ENCODE assay signal across 8 cellular contexts in genomic region chr3:46845397-46845859, GRCh38. TPM values are rescaled to one million over a fixed set of nuclear protein-coding genes. Genes with fewer than 3 reads are reported as not detected.
DNase-seq lines count a peak whose midpoint lies in the region; ATAC-seq and TF ChIP-seq lines count a peak whose summit lies in the region.

No MANE protein-coding gene starts in this region.

- peaks cover 7% of the 10 kb centered on the region for H3K36me3 Mint-ChIP-seq in activated naive CD8-positive, alpha-beta T cell

- H3K36me3 ChIP-seq in prostate gland: no peaks in the 10 kb centered on the region

- peak overlapping the region; percentile 75 for H3K4me3 Mint-ChIP-seq in activated naive CD8-positive, alpha-beta T cell

- peaks cover 6% of the 10 kb centered on the region for H3K4me1 Mint-ChIP-seq in activated naive CD8-positive, alpha-beta T cell (ENCODE audit: low read depth)

- H3K4me1 ChIP-seq in prostate gland (replicated peaks): no peaks in the 10 kb centered on the region

- TF ChIP-seq POLR2A in prostate gland (IDR thresholded peaks at IDR 0.05): no peak

- H3K9me3 Mint-ChIP-seq in activated naive CD8-positive, alpha-beta T cell (ENCODE audit: low read depth): peaks cover 19% of the 10 kb centered on the region

- no peaks in the 10 kb centered on the region for H3K27me3 ChIP-seq in prostate gland (replicated peaks; ENCODE audit: insufficient read depth)

- no peaks in the 10 kb centered on the region for H3K9me3 ChIP-seq in prostate gland

- 1% methylated on average over 20 of the region's 23 CpGs for WGBS in prostate gland

- intact Hi-C loops in left ventricle myocardium superior (cut with micrococcal nuclease) (no loop called here), prostate gland (cut with DNase I) (no loop called here)

- TF ChIP-seq CTCF in prostate gland (IDR thresholded peaks at IDR 0.05): no peak

- ATAC-seq in GM18511 (IDR thresholded peaks at IDR 0.05; ENCODE audit: unreplicated experiment) (peak; percentile 53), HG03342 (IDR thresholded peaks at IDR 0.05; ENCODE audit: unreplicated experiment) (peak; percentile 44), left ventricle myocardium superior (peak; percentile 41), GM18519 (IDR thresholded peaks at IDR 0.05; ENCODE audit: low FRiP score, unreplicated experiment) (no peak)

- H3K27ac Mint-ChIP-seq in activated naive CD8-positive, alpha-beta T cell: peak overlapping the region; percentile 80

- DNase-seq in A172 (ENCODE audit: low spot score) (peak; percentile 53), left ventricle myocardium superior (peak; percentile 89), prostate gland (ENCODE audit: low spot score) (no peak), COLO829 (ENCODE audit: low spot score) (no peak)

- H3K4me3 ChIP-seq in prostate gland: peak overlapping the region; percentile 53

- H3K27me3 Mint-ChIP-seq in activated naive CD8-positive, alpha-beta T cell: no peaks in the 10 kb centered on the region

- peak overlapping the region; percentile 77 to 79 for H3K27ac ChIP-seq in prostate gland

RNA-seq across cellular contexts. Expression of gene MYL3, which starts 17.8 kb away (rescaled TPM):
- 0.57 and 1.3 TPM in 2 replicates for total RNA-seq in A172 (2014; rRNA removed; shearing (Covaris generic))
- total RNA-seq in left ventricle myocardium superior (9,164 TPM), prostate gland (1 to 10 TPM in 1 of 2 donors, not detected in 1; 1.9 TPM)

RNA-seq across cellular contexts. Expression of gene PTH1R, which starts 32.1 kb away (rescaled TPM):
- 2.8 and 4.9 TPM in 2 replicates for total RNA-seq in A172 (2014; rRNA removed; shearing (Covaris generic))
- 13.0 TPM for total RNA-seq in left ventricle myocardium superior
- 10 to 100 TPM in 1 of 2 donors, 1 to 10 TPM in 1; 1.3 to 10.8 TPM for total RNA-seq in prostate gland

Comparison
In these comparisons a context has a peak if more than half of its experiments do, and no peak if none do; other contexts are left out.
1. DNase-seq: peak in A172 (single experiment) and left ventricle myocardium superior (single experiment); none in prostate gland (single experiment) and COLO829 (single experiment).
2. RNA of gene MYL3, which starts 17.8 kb away (total RNA-seq): 9,164 TPM in left ventricle myocardium superior (single experiment); 1.9 TPM in prostate gland and 0.57 to 1.3 TPM in A172; every median in the first group is over 1,000 times any median in the second.